ENCODE assay signal across 8 cellular contexts in the genomic region with DNA sequence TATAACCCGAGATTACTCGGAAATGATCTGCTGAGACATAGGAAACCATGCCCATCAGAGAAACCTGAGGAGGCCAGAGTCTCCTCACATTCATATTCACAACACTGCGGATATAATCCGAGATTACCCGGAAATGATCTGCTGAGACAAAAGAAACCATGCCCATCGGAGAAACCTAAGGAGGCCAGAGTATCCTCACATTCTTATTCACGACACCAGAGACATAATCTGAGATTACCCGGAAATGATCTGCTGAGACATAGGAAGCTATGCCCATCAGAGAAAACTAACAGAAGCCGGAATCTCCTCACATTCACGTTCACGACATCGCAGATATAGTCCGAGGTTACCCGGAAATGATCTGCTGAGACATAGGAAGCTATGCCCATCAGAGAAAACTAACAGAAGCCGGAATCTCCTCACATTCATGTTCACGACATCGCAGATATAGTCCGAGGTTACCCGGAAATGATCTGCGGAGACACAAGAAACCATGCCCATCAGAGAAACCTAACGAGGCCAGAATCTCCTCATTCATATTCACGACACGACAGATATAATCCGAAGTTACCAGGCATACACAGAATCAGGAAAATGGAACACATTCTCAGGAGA.
"Had no signal": no experiment of that assay in that cellular context is flagged by ENCODE, and none has a peak within 500 bp of the region (broad histone marks: within the 10 kb centered on the region; RNA-seq: fewer than 3 reads in every experiment).

No MANE protein-coding gene starts in this region.

- ATAC-seq: HepG2 had no signal

- H3K4me2 ChIP-seq: KMS-11 had no signal

- H3K9ac ChIP-seq: KMS-11 had no signal

- H3K27ac Mint-ChIP-seq: IgD-negative memory B cell had no signal

- H3K4me1 Mint-ChIP-seq: IgD-negative memory B cell had no signal

- FAIRE-seq: HepG2, HTR-8/SVneo had no signal

- H3K27ac ChIP-seq: HL-60, KMS-11 had no signal

- H3K4me3 Mint-ChIP-seq: IgD-negative memory B cell had no signal

- H3K36me3 Mint-ChIP-seq: IgD-negative memory B cell had no signal

- DNase-seq: IMR-90, KBM-7, KG1 had no signal
